20 cellular contexts compared by ENCODE assay signal in genomic region chr7:55523366-55523765, GRCh38. TPM values are rescaled to one million over a fixed set of nuclear protein-coding genes. Genes with fewer than 3 reads are reported as not detected.
DNase-seq lines count a peak whose midpoint lies in the region; ATAC-seq, FAIRE-seq and TF ChIP-seq lines count a peak whose summit lies in the region.
"Had no signal": no experiment of that assay in that cellular context is flagged by ENCODE, and none has a peak within 500 bp of the region (broad histone marks: within the 10 kb centered on the region; RNA-seq: fewer than 3 reads in every experiment).

No MANE protein-coding gene starts in this region.

- H3K4me2 ChIP-seq in OCI-LY3 (ENCODE audit: low read length), result peak overlapping the region; percentile 69
- H3K4me2 ChIP-seq in endothelial cell of umbilical vein (ENCODE audit: insufficient read depth, low read length), result no peak overlapping the region

- H3K27ac ChIP-seq in OCI-LY3 (ENCODE audit: low read length), result peak overlapping the region; percentile 97
- no peak overlapping the region for H3K27ac ChIP-seq in endothelial cell of umbilical vein (ENCODE audit: insufficient read depth, low read depth, low read length)
- H3K27ac ChIP-seq in stomach, result no peak overlapping the region
- H3K27ac ChIP-seq in upper lobe of left lung, result no peak overlapping the region
- H3K27ac ChIP-seq: coronary artery, pancreas had no signal

- peak overlapping the region; percentile 32 for H3K4me3 ChIP-seq in OCI-LY3 (ENCODE audit: low read length)
- H3K4me3 ChIP-seq in endothelial cell of umbilical vein (replicated peaks in 1 of 3; ENCODE audit: insufficient read depth in 1 of 3, low read depth in 1 of 3, low read length in 3 of 3), result no peak overlapping the region
- H3K4me3 ChIP-seq in stomach, result no peak overlapping the region
- H3K4me3 ChIP-seq in upper lobe of left lung, result no peak overlapping the region
- no peak overlapping the region for H3K4me3 ChIP-seq in H7 (ENCODE audit: insufficient read depth, low read depth, low read length)
- H3K4me3 ChIP-seq: coronary artery, pancreas had no signal

- FAIRE-seq in endothelial cell of umbilical vein (lab: Jason Lieb, UNC), result peak; percentile 37
- FAIRE-seq: pancreas had no signal

- peaks cover 76% of the 10 kb centered on the region for H3K4me1 Mint-ChIP-seq in activated T-cell treated with anti-CD3 and anti-CD28 coated beads, Interleukin-2, amount 50 U/mL, for 24 hours (ENCODE audit: low read depth)

- H3K9me3 Mint-ChIP-seq in activated T-cell treated with anti-CD3 and anti-CD28 coated beads, Interleukin-2, amount 50 U/mL, for 24 hours, result no peaks in the 10 kb centered on the region
- H3K9me3 Mint-ChIP-seq: activated T-cell treated with anti-CD3 and anti-CD28 coated beads, Interleukin-2, amount 50 U/mL, for 4 hours had no signal

- BruUV-seq in endothelial cell of umbilical vein (replicated peaks; lab: Mats Ljungman, UMichigan), result no TSS peak

- H3K9me3 ChIP-seq in OCI-LY3 (ENCODE audit: insufficient read depth, low read length) (no peaks in the 10 kb centered on the region), endothelial cell of umbilical vein (replicated peaks; ENCODE audit: control insufficient read depth, insufficient read depth, low read length) (no peaks in the 10 kb centered on the region), stomach (no peaks in the 10 kb centered on the region), upper lobe of left lung (no peaks in the 10 kb centered on the region)
- H3K9me3 ChIP-seq: pancreas had no signal

- ATAC-seq in upper lobe of left lung (ENCODE audit: low FRiP score in 2 of 2) (no peak), GM21619 (IDR thresholded peaks at IDR 0.05; ENCODE audit: unreplicated experiment) (no peak)
- ATAC-seq: HCT116, left colon, pancreas had no signal

- intact Hi-C loops in endothelial cell of umbilical vein (cut with micrococcal nuclease) (no loop called here), stomach (cut with DNase I; ENCODE audit: low total_unique reads) (no loop called here)

- H3K9ac ChIP-seq in OCI-LY3 (ENCODE audit: low read length) (peak overlapping the region; percentile 84), endothelial cell of umbilical vein (replicated peaks; ENCODE audit: extremely low read depth, insufficient read depth, low read length) (no peak overlapping the region)

- no peak for TF ChIP-seq POLR2A in endothelial cell of umbilical vein (IDR thresholded peaks at IDR 0.05; ENCODE audit: low read depth, low read length)
- TF ChIP-seq POLR2A in stomach (IDR thresholded peaks at IDR 0.05), result no peak
- no peak for TF ChIP-seq POLR2A in upper lobe of left lung (IDR thresholded peaks at IDR 0.05)

- TF ChIP-seq CTCF in OCI-LY3 (IDR thresholded peaks at IDR 0.05; ENCODE audit: low read depth, low read length) (no peak), endothelial cell of umbilical vein (IDR thresholded peaks at IDR 0.05; ENCODE audit: extremely low read depth in 1 of 2, insufficient read depth in 1 of 2, low read depth in 1 of 2, low read length in 2 of 2) (no peak), stomach (IDR thresholded peaks at IDR 0.05) (no peak), upper lobe of left lung (IDR thresholded peaks at IDR 0.05) (no peak)

- H3K27ac Mint-ChIP-seq in activated T-cell treated with anti-CD3 and anti-CD28 coated beads, Interleukin-2, amount 50 U/mL, for 24 hours, result peak overlapping the region; percentile 64

- no peaks in the 10 kb centered on the region for H3K27me3 Mint-ChIP-seq in activated T-cell treated with anti-CD3 and anti-CD28 coated beads, Interleukin-2, amount 50 U/mL, for 24 hours

- H3K4me1 ChIP-seq in OCI-LY3 (ENCODE audit: low read length) (peaks cover 98% of the 10 kb centered on the region), endothelial cell of umbilical vein (ENCODE audit: control insufficient read depth, extremely low read depth, insufficient read depth, low read length) (no peaks in the 10 kb centered on the region), stomach (peaks cover 0 to 32% (median 17%) of the 10 kb centered on the region in 4 donors), upper lobe of left lung (peaks cover 0 to 5% (median 0%) of the 10 kb centered on the region in 4 donors)
- H3K4me1 ChIP-seq: pancreas had no signal

- 76 to 88% (median 81%) methylated on average over 2 of the region's 2 CpGs for WGBS in stomach, 5 donors
- 67 to 81% methylated on average over 2 of the region's 2 CpGs for WGBS in upper lobe of left lung, 2 donors

- no peaks in the 10 kb centered on the region for H3K9me1 ChIP-seq in endothelial cell of umbilical vein (replicated peaks; ENCODE audit: control insufficient read depth, extremely low read depth, insufficient read depth, low read length)

- POLR2A ChIA-PET in endothelial cell of umbilical vein (lab: Charles Lee), result no interaction called here

- H3K27me3 ChIP-seq in OCI-LY3 (ENCODE audit: low read depth, low read length) (no peaks in the 10 kb centered on the region), endothelial cell of umbilical vein (ENCODE audit: control insufficient read depth in 2 of 2, insufficient read depth in 2 of 2, low read length in 2 of 2) (no peaks in the 10 kb centered on the region), stomach (no peaks in the 10 kb centered on the region), upper lobe of left lung (no peaks in the 10 kb centered on the region), H7 (ENCODE audit: control insufficient read depth, insufficient read depth, low read length) (no peaks in the 10 kb centered on the region)
- H3K27me3 ChIP-seq: pancreas had no signal

- no peak for TF ChIP-seq EP300 in stomach (IDR thresholded peaks at IDR 0.05)
- no peak for TF ChIP-seq EP300 in upper lobe of left lung (IDR thresholded peaks at IDR 0.05)

- H3K79me2 ChIP-seq in OCI-LY3 (ENCODE audit: low read length) (peaks cover 99% of the 10 kb centered on the region), endothelial cell of umbilical vein (ENCODE audit: control insufficient read depth, insufficient read depth, low read length) (peaks cover 73% of the 10 kb centered on the region)

- H3K36me3 ChIP-seq in OCI-LY3 (replicated peaks; ENCODE audit: low read depth, low read length) (peaks cover 24% of the 10 kb centered on the region), endothelial cell of umbilical vein (ENCODE audit: control insufficient read depth in 2 of 2, extremely low read depth in 1 of 2, insufficient read depth in 2 of 2, low read length in 2 of 2) (peaks cover 0 to 10% of the 10 kb centered on the region in 2 experiments), stomach (peaks cover 7 to 26% (median 22%) of the 10 kb centered on the region in 4 donors), upper lobe of left lung (peaks cover 0 to 17% (median 6%) of the 10 kb centered on the region in 4 donors), H7 (replicated peaks; ENCODE audit: control insufficient read depth, insufficient read depth, low read length) (no peaks in the 10 kb centered on the region; the same call in none of the 2 replicates)
- H3K36me3 ChIP-seq: pancreas had no signal

- H4K20me1 ChIP-seq in OCI-LY3 (ENCODE audit: insufficient read depth, low read length), result no peaks in the 10 kb centered on the region
- no peaks in the 10 kb centered on the region for H4K20me1 ChIP-seq in endothelial cell of umbilical vein (replicated peaks; ENCODE audit: control insufficient read depth, extremely low read depth, insufficient read depth, low read length)

- dilution Hi-C loops in endothelial cell of umbilical vein (cut with MboI; ENCODE audit: extremely low pct_ligation_motif_present, low sequenced_read_pairs), result no loop called here

- CTCF ChIA-PET in endothelial cell of umbilical vein (lab: Charles Lee), result interaction anchor here (1.5 to 2.1 kb wide), 2 partner anchors 8 to 11 kb away, joined by 4 to 7 read pairs; no protein-coding TSS in a partner anchor

- H3K36me3 Mint-ChIP-seq in activated T-cell treated with anti-CD3 and anti-CD28 coated beads, Interleukin-2, amount 50 U/mL, for 24 hours (ENCODE audit: low read depth), result peaks cover 50% of the 10 kb centered on the region

- no peak overlapping the region for H3K4me3 Mint-ChIP-seq in activated T-cell treated with anti-CD3 and anti-CD28 coated beads, Interleukin-2, amount 50 U/mL, for 24 hours
- H3K4me3 Mint-ChIP-seq: activated T-cell treated with anti-CD3 and anti-CD28 coated beads, Interleukin-2, amount 50 U/mL, for 4 hours had no signal

- H2AFZ ChIP-seq in OCI-LY3 (ENCODE audit: low read depth, low read length) (no peak overlapping the region), endothelial cell of umbilical vein (ENCODE audit: low read depth, low read length) (no peak overlapping the region)

- DNase-seq in activated T-cell treated with anti-CD3 and anti-CD28 coated beads, Interleukin-2, amount 50 U/mL, for 24 hours, result no peak
- DNase-seq in activated T-cell treated with anti-CD3 and anti-CD28 coated beads for 4 hours, result no peak
- DNase-seq in endothelial cell of umbilical vein (ENCODE audit: low read depth, low spot score), result no peak
- peak; percentile 22 for DNase-seq in stomach
- no peak for DNase-seq in upper lobe of left lung
- DNase-seq in H7, result no peak
- DNase-seq: activated CD4-positive, alpha-beta T cell treated with anti-CD3 and anti-CD28 coated beads for 1 hour; activated T-cell treated with anti-CD3 and anti-CD28 coated beads, Interleukin-2, amount 50 U/mL, for 4 hours; aorta; COR-L47; left colon; NCI-H2081; pancreas; stimulated activated CD4-positive, alpha-beta T cell treated with anti-CD3 and anti-CD28 coated beads, Interleukin-4, amount 100 ng/mL, for 1 hour; stimulated activated CD8-positive, alpha-beta memory T cell treated with anti-CD3 and anti-CD28 coated beads, Interleukin-4, amount 100 ng/mL, for 48 hours; trophoblast cell had no signal

TF ChIP-seq in endothelial cell of umbilical vein, 7 proteins besides CTCF, POLR2A, EP300 and RAD21 (continues in another document):
- TF ChIP-seq GATA2 (IDR thresholded peaks at IDR 0.05; ENCODE audit: insufficient read depth, insufficient read length, low read depth, low read length) (no peak), EZH2 (IDR thresholded peaks at IDR 0.05; ENCODE audit: borderline replicate concordance, low read depth, low read length, severe bottlenecking) (no peak), POLR2AphosphoS5 (IDR thresholded peaks at IDR 0.05; ENCODE audit: insufficient read depth, low read depth, low read length) (no peak)

RNA-seq across cellular contexts. Expression of gene VOPP1, which starts 48.9 kb away (rescaled TPM):
- total RNA-seq in endothelial cell of umbilical vein (154 and 159 TPM in 2 replicates), stomach (100 to 1,000 TPM in 1 of 5 donors, 10 to 100 TPM in 4; 19.6 to 117 (median 79.7) TPM), upper lobe of left lung (10 to 100 TPM; 27.2 to 67.6 (median 45.0) TPM)
- polyA plus RNA-seq in endothelial cell of umbilical vein (85.6 and 86.2 TPM in 2 replicates), stomach (10 to 100 TPM; 14.0 to 27.3 (median 26.0) TPM)
- polyA plus RNA-seq in endothelial cell of umbilical vein (2011; cell fraction: cytosol; rRNA removed), result 75.4 and 78.2 TPM in 2 replicates
- polyA plus RNA-seq in endothelial cell of umbilical vein (2011; cell fraction: nucleus; rRNA removed), result 48.0 and 51.2 TPM in 2 replicates
- 105 and 140 TPM in 2 replicates for polyA plus RNA-seq in endothelial cell of umbilical vein (2012)
- polyA minus RNA-seq in endothelial cell of umbilical vein, result 159 and 181 TPM in 2 replicates
- polyA minus RNA-seq in endothelial cell of umbilical vein (2011; cell fraction: cytosol; rRNA and poly(A)+ RNA removed), result 29.9 TPM
- 54.7 and 67.8 TPM in 2 replicates for polyA minus RNA-seq in endothelial cell of umbilical vein (2011; cell fraction: nucleus; rRNA and poly(A)+ RNA removed)
- 87.1 and 103 TPM in 2 replicates for total RNA-seq in H7 (2014; rRNA removed; shearing (Covaris generic))
